In the genomic region with DNA sequence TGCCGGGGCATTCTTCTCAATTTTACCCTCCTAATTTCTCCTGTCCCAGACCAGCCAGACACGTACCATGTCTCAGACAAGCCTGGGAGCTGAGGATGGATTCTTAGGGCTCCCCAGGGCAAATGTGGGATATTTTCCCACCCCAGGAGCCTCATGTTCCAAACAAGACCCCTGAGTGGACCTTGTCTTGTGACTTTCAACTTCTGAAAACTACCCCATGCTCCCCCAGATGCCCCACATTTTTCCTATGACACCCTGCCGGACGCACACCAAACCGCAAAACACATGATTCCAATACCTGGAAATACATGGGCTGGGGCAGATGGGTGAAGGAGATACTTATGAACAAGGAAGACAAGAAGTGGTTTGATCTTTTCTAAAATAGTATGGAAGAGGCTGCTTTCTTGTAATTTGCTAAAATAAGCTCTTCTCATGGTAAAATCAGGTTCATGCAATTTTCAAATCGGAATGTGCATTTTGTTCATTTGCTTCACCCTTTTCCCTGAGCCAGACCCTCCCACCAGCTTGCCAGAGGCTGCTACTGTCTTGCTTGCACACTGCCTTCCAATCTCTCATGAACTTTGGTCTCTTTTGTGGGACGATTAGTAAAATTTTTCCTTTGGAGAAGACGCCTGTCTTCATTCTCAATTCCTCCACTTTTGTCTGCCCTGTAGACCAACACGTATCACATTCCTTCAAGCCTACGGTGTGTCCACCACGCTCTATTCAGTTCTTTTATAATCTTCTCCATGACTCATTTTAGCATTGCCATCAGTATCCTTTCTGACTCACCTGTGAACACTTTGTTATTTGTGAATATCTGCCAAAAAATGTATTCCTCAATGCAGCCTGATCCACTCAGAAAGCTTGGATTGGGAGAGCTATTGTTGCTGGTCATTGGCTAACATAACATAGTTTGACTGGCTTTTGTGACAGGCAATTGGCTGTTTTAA, we compare ENCODE assay signal across 9 cellular contexts. TPM values are rescaled to one million over a fixed set of nuclear protein-coding genes. Genes with fewer than 3 reads are reported as not detected.
DNase-seq lines count a peak whose midpoint lies in the region; ATAC-seq, FAIRE-seq and TF ChIP-seq lines count a peak whose summit lies in the region.
"Had no signal": no experiment of that assay in that cellular context is flagged by ENCODE, and none has a peak within 500 bp of the region (broad histone marks: within the 10 kb centered on the region; RNA-seq: fewer than 3 reads in every experiment).

No MANE protein-coding gene starts in this region.

- TF ChIP-seq POLR2A in HepG2 (IDR thresholded peaks at IDR 0.05; ENCODE audit: insufficient read depth in 1 of 2, low read depth in 2 of 2, low read length in 2 of 2), result no peak

- H3K27ac ChIP-seq in liver (ENCODE audit: low read depth in 1 of 2, low read length in 2 of 2), result peak overlapping the region; percentile 15 to 38
- no peak overlapping the region for H3K27ac ChIP-seq in HepG2 (ENCODE audit: extremely low read length, insufficient read depth, low read length)
- H3K27ac ChIP-seq in caudate nucleus (ENCODE audit: low read depth, low read length), result peak overlapping the region; percentile 68
- H3K27ac ChIP-seq in muscle layer of duodenum (ENCODE audit: low read length), result peak overlapping the region; percentile 83

- H3K4me3 ChIP-seq in liver (ENCODE audit: low read depth in 1 of 3, low read length in 3 of 3) (peak overlapping the region; percentile 30 to 59 (median 36)), HepG2 (replicated peaks in 1 of 3; ENCODE audit: insufficient read depth in 1 of 3, low read depth in 2 of 3, low read length in 3 of 3) (no peak overlapping the region), muscle layer of duodenum (ENCODE audit: low read depth in 1 of 2, low read length in 2 of 2) (peak overlapping the region; percentile 31 to 67)

- TF ChIP-seq CTCF in liver (IDR thresholded peaks at IDR 0.05; ENCODE audit: low read depth, low read length, missing input control), result no peak
- TF ChIP-seq CTCF in HepG2 (CRISPR knock-in tag; IDR thresholded peaks at IDR 0.05), result no peak

- no peaks in the 10 kb centered on the region for H3K9me3 ChIP-seq in liver (ENCODE audit: control insufficient read depth in 4 of 4, low read length in 3 of 4)
- H3K9me3 ChIP-seq in HepG2 (ENCODE audit: low read length), result no peaks in the 10 kb centered on the region
- H3K9me3 ChIP-seq in muscle layer of duodenum (ENCODE audit: control insufficient read depth in 1 of 2, low read length in 2 of 2), result no peaks in the 10 kb centered on the region

- no peak for ATAC-seq in HepG2
- no peak for ATAC-seq in GM19452 (IDR thresholded peaks at IDR 0.05; ENCODE audit: unreplicated experiment)
- no peak for ATAC-seq in GM18870 (IDR thresholded peaks at IDR 0.05; ENCODE audit: unreplicated experiment)

- intact Hi-C loops in HepG2 (cut with micrococcal nuclease; ENCODE audit: unreplicated experiment), result no loop called here

- peaks cover 5 to 15% (median 13%) of the 10 kb centered on the region in 4 donors for H3K4me1 ChIP-seq in liver (ENCODE audit: control insufficient read depth in 4 of 4, insufficient read depth in 4 of 4, low read length in 3 of 4)
- H3K4me1 ChIP-seq in HepG2 (ENCODE audit: insufficient read depth, low read length), result no peaks in the 10 kb centered on the region
- peaks cover 0 to 9% of the 10 kb centered on the region in 2 donors for H3K4me1 ChIP-seq in muscle layer of duodenum (ENCODE audit: control insufficient read depth in 1 of 2, insufficient read depth in 2 of 2, low read length in 2 of 2)

- no peaks in the 10 kb centered on the region for H3K36me3 ChIP-seq in liver (ENCODE audit: control insufficient read depth in 4 of 4, insufficient read depth in 3 of 4, low read depth in 1 of 4, low read length in 3 of 4)
- no peaks in the 10 kb centered on the region for H3K36me3 ChIP-seq in HepG2 (replicated peaks in 1 of 2; ENCODE audit: control insufficient read depth in 1 of 2, insufficient read depth in 2 of 2, low read length in 2 of 2)
- no peaks in the 10 kb centered on the region for H3K36me3 ChIP-seq in muscle layer of duodenum (ENCODE audit: control insufficient read depth in 1 of 2, insufficient read depth in 2 of 2, low read length in 2 of 2)

- H3K4me2 ChIP-seq in HepG2 (ENCODE audit: low read depth, low read length), result no peak overlapping the region

- CTCF ChIA-PET in HepG2 (lab: Yijun Ruan, JAX; ENCODE audit: low intra/inter-chr PET ratio, low total read pairs), result no interaction called here

- no peaks in the 10 kb centered on the region for H3K27me3 ChIP-seq in liver (ENCODE audit: control insufficient read depth in 4 of 4, insufficient read depth in 4 of 4, low read length in 3 of 4)
- H3K27me3 ChIP-seq in HepG2 (ENCODE audit: control insufficient read depth in 1 of 2, insufficient read depth in 2 of 2, low read length in 2 of 2), result peaks cover 1 to 10% of the 10 kb centered on the region in 2 experiments; a peak in 2 of 5 replicates
- H3K27me3 ChIP-seq in muscle layer of duodenum (ENCODE audit: low read depth, low read length), result no peaks in the 10 kb centered on the region

- DNase-seq in HepG2 (ENCODE audit: low spot score) (no peak), caudate nucleus (lab: John Stamatoyannopoulos, UW) (no peak), NCI-H1417 (lab: John Stamatoyannopoulos, UW) (no peak), NCI-H1436 treated with DMSO at 0.1 percent for 48 hours (lab: John Stamatoyannopoulos, UW) (no peak)

- H3K79me2 ChIP-seq in HepG2 (ENCODE audit: insufficient read depth, low read length), result no peaks in the 10 kb centered on the region

- no peaks in the 10 kb centered on the region for H4K20me1 ChIP-seq in HepG2 (ENCODE audit: insufficient read depth, low read length)

- 63% methylated on average over 11 of the region's 11 CpGs for WGBS in liver
- 40% methylated on average over 11 of the region's 11 CpGs for WGBS in HepG2 (ENCODE audit: low lambda C conversion rate)

- FAIRE-seq in HepG2 (lab: Jason Lieb, UNC), result no peak

- peak overlapping the region; percentile 64 to 74 for H3K9ac ChIP-seq in liver (ENCODE audit: low read depth in 1 of 2, low read length in 2 of 2)
- no peak overlapping the region for H3K9ac ChIP-seq in HepG2 (ENCODE audit: insufficient read depth, low read depth, low read length)

- H2AFZ ChIP-seq in HepG2 (ENCODE audit: low read length), result no peak overlapping the region

- in situ Hi-C loops in HepG2 (cut with HindIII; ENCODE audit: extremely low pct_ligation_motif_present, low pct_unique_long_range_greater_than_20kb), result no loop called here

- BruUV-seq in HepG2 (replicated peaks; lab: Mats Ljungman, UMichigan), result no TSS peak

- no peak for TF ChIP-seq EP300 in HepG2 (IDR thresholded peaks at IDR 0.05; ENCODE audit: low read depth in 2 of 2, low read length in 2 of 2)
- no peak for TF ChIP-seq EP300 in HepG2 (CRISPR knock-in tag; IDR thresholded peaks at IDR 0.05; ENCODE audit: borderline replicate concordance)

- POLR2A ChIA-PET in HepG2 (lab: Yijun Ruan, JAX), result no interaction called here

- TF ChIP-seq RAD21 in liver (IDR thresholded peaks at IDR 0.05) (no peak), HepG2 (CRISPR knock-in tag; IDR thresholded peaks at IDR 0.05) (no peak)

RNA-seq across cellular contexts. Expression of a gene that starts 1.1 kb away (rescaled TPM):
- total RNA-seq in liver (10 to 100 TPM; 11.1 to 20.6 TPM), HepG2 (2016; rRNA removed; fragmentation: Illumina TruSeq; extraction: Trizol) (not detected in 2 replicates)
- polyA plus RNA-seq in liver (10 to 100 TPM in 1 of 2 donors, 1 to 10 TPM in 1; 9.7 to 13.0 TPM), HepG2 (2011; rRNA removed) (not detected in 2 replicates)
- total RNA-seq in HepG2 (2016; cell fraction: cytosol; rRNA removed; fragmentation: Illumina TruSeq; extraction: Trizol; ENCODE audit: low read depth), result not detected in 2 replicates
- total RNA-seq in HepG2 (2016; cell fraction: insoluble cytoplasmic fraction; rRNA removed; fragmentation: Illumina TruSeq; extraction: Trizol), result not detected in 2 replicates
- total RNA-seq in HepG2 (2016; cell fraction: membrane; rRNA removed; fragmentation: Illumina TruSeq; extraction: Trizol), result not detected in 2 replicates
- total RNA-seq in HepG2 (2016; cell fraction: nucleus; rRNA removed; fragmentation: Illumina TruSeq; extraction: Trizol), result not detected in 2 replicates
- polyA plus RNA-seq in HepG2 (2011; cell fraction: cytosol; rRNA removed), result not detected in 2 replicates
- polyA plus RNA-seq in HepG2 (2011; cell fraction: nucleus; rRNA removed), result not detected in 2 replicates
- not detected in 2 replicates for polyA plus RNA-seq in HepG2 (2012)
- not detected in 2 replicates for polyA plus RNA-seq in HepG2 (2016; cell fraction: cytosol; fragmentation: Illumina TruSeq; extraction: Trizol; ENCODE audit: low read depth)
- polyA plus RNA-seq in HepG2 (2016; cell fraction: insoluble cytoplasmic fraction; fragmentation: Illumina TruSeq; extraction: Trizol; ENCODE audit: low read depth), result not detected in 2 replicates
- not detected in 2 replicates for polyA plus RNA-seq in HepG2 (2016; cell fraction: membrane; fragmentation: Illumina TruSeq; extraction: Trizol; ENCODE audit: low read depth)
- polyA plus RNA-seq in HepG2 (2016; cell fraction: nucleus; fragmentation: Illumina TruSeq; extraction: Trizol; ENCODE audit: insufficient read depth, low read depth), result not detected in 2 replicates
- not detected in 2 replicates for polyA minus RNA-seq in HepG2 (2011; rRNA and poly(A)+ RNA removed; ENCODE audit: low replicate concordance)
- not detected in 2 replicates for polyA minus RNA-seq in HepG2 (2011; cell fraction: cytosol; rRNA and poly(A)+ RNA removed)
- not detected in 2 replicates for polyA minus RNA-seq in HepG2 (2011; cell fraction: nucleus; rRNA and poly(A)+ RNA removed)
- polyA plus RNA-seq: BJ had no signal

RNA-seq across cellular contexts. Expression of a gene that starts 22.0 kb away (rescaled TPM):
- total RNA-seq in liver (1 to 10 TPM; 2.3 to 3.8 TPM), HepG2 (2016; rRNA removed; fragmentation: Illumina TruSeq; extraction: Trizol) (not detected in 2 replicates)
- polyA plus RNA-seq in liver (1 to 10 TPM; 1.5 to 2.8 TPM), HepG2 (2011; rRNA removed) (not detected in 2 replicates)
- not detected in 2 replicates for total RNA-seq in HepG2 (2016; cell fraction: cytosol; rRNA removed; fragmentation: Illumina TruSeq; extraction: Trizol; ENCODE audit: low read depth)
- not detected in 2 replicates for total RNA-seq in HepG2 (2016; cell fraction: insoluble cytoplasmic fraction; rRNA removed; fragmentation: Illumina TruSeq; extraction: Trizol)
- not detected in 2 replicates for total RNA-seq in HepG2 (2016; cell fraction: membrane; rRNA removed; fragmentation: Illumina TruSeq; extraction: Trizol)
- not detected in 2 replicates for total RNA-seq in HepG2 (2016; cell fraction: nucleus; rRNA removed; fragmentation: Illumina TruSeq; extraction: Trizol)
- not detected in 2 replicates for polyA plus RNA-seq in HepG2 (2011; cell fraction: cytosol; rRNA removed)
- not detected in 2 replicates for polyA plus RNA-seq in HepG2 (2011; cell fraction: nucleus; rRNA removed)
- not detected in 2 replicates for polyA plus RNA-seq in HepG2 (2012)
- polyA plus RNA-seq in HepG2 (2016; cell fraction: cytosol; fragmentation: Illumina TruSeq; extraction: Trizol; ENCODE audit: low read depth), result not detected in 2 replicates
- polyA plus RNA-seq in HepG2 (2016; cell fraction: insoluble cytoplasmic fraction; fragmentation: Illumina TruSeq; extraction: Trizol; ENCODE audit: low read depth), result not detected in 2 replicates
- polyA plus RNA-seq in HepG2 (2016; cell fraction: membrane; fragmentation: Illumina TruSeq; extraction: Trizol; ENCODE audit: low read depth), result not detected in 2 replicates
- not detected in 2 replicates for polyA plus RNA-seq in HepG2 (2016; cell fraction: nucleus; fragmentation: Illumina TruSeq; extraction: Trizol; ENCODE audit: insufficient read depth, low read depth)
- polyA minus RNA-seq in HepG2 (2011; rRNA and poly(A)+ RNA removed; ENCODE audit: low replicate concordance), result not detected in 2 replicates
- not detected in 2 replicates for polyA minus RNA-seq in HepG2 (2011; cell fraction: cytosol; rRNA and poly(A)+ RNA removed)
- polyA minus RNA-seq in HepG2 (2011; cell fraction: nucleus; rRNA and poly(A)+ RNA removed), result not detected in 2 replicates
- polyA plus RNA-seq: BJ had no signal

RNA-seq across cellular contexts. Expression of a gene that starts 52.9 kb away (rescaled TPM):
- total RNA-seq in liver (1 to 10 TPM; 6.9 to 9.2 TPM), HepG2 (2016; rRNA removed; fragmentation: Illumina TruSeq; extraction: Trizol) (1.4 and 2.2 TPM in 2 replicates)
- polyA plus RNA-seq in liver (1 to 10 TPM; 4.9 to 5.0 TPM), HepG2 (2011; rRNA removed) (0.49 and 0.67 TPM in 2 replicates)
- total RNA-seq in HepG2 (2016; cell fraction: cytosol; rRNA removed; fragmentation: Illumina TruSeq; extraction: Trizol; ENCODE audit: low read depth), result 0.81 and 0.97 TPM in 2 replicates
- 1.7 and 2.1 TPM in 2 replicates for total RNA-seq in HepG2 (2016; cell fraction: insoluble cytoplasmic fraction; rRNA removed; fragmentation: Illumina TruSeq; extraction: Trizol)
- total RNA-seq in HepG2 (2016; cell fraction: membrane; rRNA removed; fragmentation: Illumina TruSeq; extraction: Trizol), result 1.7 and 2.0 TPM in 2 replicates
- 0.53 and 1.0 TPM in 2 replicates for total RNA-seq in HepG2 (2016; cell fraction: nucleus; rRNA removed; fragmentation: Illumina TruSeq; extraction: Trizol)
- 0.44 and 0.49 TPM in 2 replicates for polyA plus RNA-seq in HepG2 (2011; cell fraction: cytosol; rRNA removed)
- 0.14 and 0.31 TPM in 2 replicates for polyA plus RNA-seq in HepG2 (2011; cell fraction: nucleus; rRNA removed)
- polyA plus RNA-seq in HepG2 (2012), result 0.43 and 0.71 TPM in 2 replicates
- polyA plus RNA-seq in HepG2 (2016; cell fraction: cytosol; fragmentation: Illumina TruSeq; extraction: Trizol; ENCODE audit: low read depth), result 0.46 and 0.75 TPM in 2 replicates
- 1.3 and 1.6 TPM in 2 replicates for polyA plus RNA-seq in HepG2 (2016; cell fraction: insoluble cytoplasmic fraction; fragmentation: Illumina TruSeq; extraction: Trizol; ENCODE audit: low read depth)
- polyA plus RNA-seq in HepG2 (2016; cell fraction: membrane; fragmentation: Illumina TruSeq; extraction: Trizol; ENCODE audit: low read depth), result 0.71 and 0.74 TPM in 2 replicates
- 1.1 TPM in 2 replicates for polyA plus RNA-seq in HepG2 (2016; cell fraction: nucleus; fragmentation: Illumina TruSeq; extraction: Trizol; ENCODE audit: insufficient read depth, low read depth)
- polyA minus RNA-seq in HepG2 (2011; rRNA and poly(A)+ RNA removed; ENCODE audit: low replicate concordance), result 0.10 and 0.56 TPM in 2 replicates
- polyA minus RNA-seq in HepG2 (2011; cell fraction: cytosol; rRNA and poly(A)+ RNA removed), result not detected in 2 replicates
- polyA minus RNA-seq in HepG2 (2011; cell fraction: nucleus; rRNA and poly(A)+ RNA removed), result 0.25 and 0.26 TPM in 2 replicates

Comparison
In these comparisons a context has a peak if more than half of its experiments do, and no peak if none do; other contexts are left out.
1. H3K4me3 ChIP-seq: peak in liver (3 of 3) and muscle layer of duodenum (2 of 2); none in HepG2 (0 of 3).
2. RNA of a gene that starts 1.1 kb away (total RNA-seq): 11.1 to 20.6 TPM in liver; not detected in HepG2; every median in the first group is over 10 times any median in the second.